Comparison of ENCODE assay signal across 8 cellular contexts in the genomic region with DNA sequence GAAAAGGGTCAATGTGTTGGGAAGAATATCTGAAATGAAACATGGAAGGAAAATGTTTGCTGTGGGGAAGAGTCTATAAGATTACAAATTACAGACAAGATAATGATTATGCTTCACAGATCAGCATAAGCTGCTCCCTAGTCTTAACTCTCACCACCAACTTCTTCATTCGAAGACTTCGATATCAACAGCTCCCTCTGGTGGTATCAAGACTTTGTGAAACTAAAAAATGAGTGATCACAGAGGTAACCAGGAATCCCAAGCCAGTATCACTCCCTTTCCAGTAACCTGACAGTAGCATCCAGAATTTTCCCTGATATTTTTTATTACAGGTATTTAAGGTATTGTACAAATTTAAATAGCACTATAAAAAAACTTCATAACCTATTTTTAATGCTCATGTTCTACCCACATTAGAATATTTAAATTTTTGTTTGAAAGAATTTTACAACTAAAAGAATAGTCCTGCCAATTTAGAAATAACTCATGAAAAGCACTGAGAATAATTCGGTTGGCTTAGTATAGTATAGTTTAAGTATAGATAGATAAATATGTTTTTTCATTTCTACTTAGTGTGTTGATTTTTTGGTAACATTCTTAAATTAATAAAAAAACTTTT.
A peak's percentile ranks its signal among the peaks of the same experiment; 100 is the strongest.
DNase-seq lines count a peak whose midpoint lies in the region; ATAC-seq and TF ChIP-seq lines count a peak whose summit lies in the region.

No MANE protein-coding gene starts in this region.

- H3K9me3 ChIP-seq in DOHH2 (ENCODE audit: control insufficient read depth, insufficient read depth, low read length), result no peaks in the 10 kb centered on the region
- no peaks in the 10 kb centered on the region for H3K9me3 ChIP-seq in MM.1S (replicated peaks; ENCODE audit: insufficient read depth, low read length)

- H3K4me1 Mint-ChIP-seq in T-cell, result no peaks in the 10 kb centered on the region

- H3K9me2 ChIP-seq in DOHH2 (replicated peaks; ENCODE audit: control insufficient read depth, low read length), result no peaks in the 10 kb centered on the region
- no peaks in the 10 kb centered on the region for H3K9me2 ChIP-seq in MM.1S (replicated peaks; ENCODE audit: insufficient read depth, low read length)

- H3K4me1 ChIP-seq in DOHH2 (ENCODE audit: control insufficient read depth, low read length) (no peaks in the 10 kb centered on the region), MM.1S (ENCODE audit: low read length) (no peaks in the 10 kb centered on the region)

- no peak overlapping the region for H3K4me3 ChIP-seq in DOHH2 (ENCODE audit: low read length)
- H3K4me3 ChIP-seq in MM.1S (ENCODE audit: low read length), result no peak overlapping the region

- no peaks in the 10 kb centered on the region for H3F3A ChIP-seq in DOHH2 (ENCODE audit: control insufficient read depth, insufficient read depth)
- H3F3A ChIP-seq in MM.1S (ENCODE audit: insufficient read depth, low read length), result no peaks in the 10 kb centered on the region

- H3K27me3 Mint-ChIP-seq in T-cell, result no peaks in the 10 kb centered on the region

- no peaks in the 10 kb centered on the region for H4K20me1 ChIP-seq in DOHH2 (ENCODE audit: control insufficient read depth, insufficient read depth, low read depth, low read length)
- no peaks in the 10 kb centered on the region for H4K20me1 ChIP-seq in MM.1S (ENCODE audit: insufficient read depth, low read length)

- DNase-seq in MM.1S (peak; percentile 63), T-cell (peak in 2 of 34 experiments; percentile 9 to 19), fibroblast of the conjunctiva (ENCODE audit: low read depth) (peak; percentile 47), pons (ENCODE audit: low spot score) (peak; percentile 73)
- DNase-seq in stimulated activated CD4-positive, alpha-beta T cell treated with anti-CD3 and anti-CD28 coated beads, Interleukin-4, amount 100 ng/mL, for 24 hours, result no peak
- no peak for DNase-seq in activated CD4-positive, CD25-positive, alpha-beta regulatory T cell (lab: John Stamatoyannopoulos, UW)

- H3K9me3 Mint-ChIP-seq in T-cell, result no peaks in the 10 kb centered on the region

- TF ChIP-seq CTCF in DOHH2 (IDR thresholded peaks at IDR 0.05; ENCODE audit: low read depth, low read length, poor library complexity, severe bottlenecking) (peak; percentile 58), MM.1S (IDR thresholded peaks at IDR 0.05; ENCODE audit: low read length) (peak; percentile 69)

- H3K36me3 Mint-ChIP-seq in T-cell, result peaks cover 16% of the 10 kb centered on the region

- POLR2A ChIA-PET in T-cell (lab: Charles Lee), result no interaction called here

- CTCF ChIA-PET in T-cell (lab: Charles Lee), result interaction anchor here (0.6 to 4.3 kb wide), 28 partner anchors 9 to 763 kb away, joined by 3 to 39 read pairs (median 4); no protein-coding TSS in a partner anchor

- H3K79me2 ChIP-seq in DOHH2 (ENCODE audit: control insufficient read depth, low read length) (no peaks in the 10 kb centered on the region), MM.1S (ENCODE audit: low read length) (no peaks in the 10 kb centered on the region)

- H2AFZ ChIP-seq in MM.1S (ENCODE audit: low read length), result no peak overlapping the region

- no peak overlapping the region for H3K27ac Mint-ChIP-seq in T-cell

- no peak overlapping the region for H3K27ac ChIP-seq in DOHH2 (ENCODE audit: low read depth, low read length)
- no peak overlapping the region for H3K27ac ChIP-seq in MM.1S (ENCODE audit: low read length)

- H3K9ac ChIP-seq in MM.1S (ENCODE audit: low read length), result no peak overlapping the region

- ATAC-seq in GM21367 (IDR thresholded peaks at IDR 0.05; ENCODE audit: unreplicated experiment) (peak; percentile 55), T-cell (replicated peaks in 1 of 4) (peak in 3 of 4 experiments; percentile 41 to 62 (median 52))

- H3K27me3 ChIP-seq in DOHH2 (ENCODE audit: control insufficient read depth, low read length), result no peaks in the 10 kb centered on the region
- no peaks in the 10 kb centered on the region for H3K27me3 ChIP-seq in MM.1S (replicated peaks; ENCODE audit: insufficient read depth, low read length)

- H3K4me2 ChIP-seq in DOHH2 (ENCODE audit: low read length), result no peak overlapping the region
- H3K4me2 ChIP-seq in MM.1S (ENCODE audit: low read depth, low read length), result no peak overlapping the region

- no peak overlapping the region for H3K4me3 Mint-ChIP-seq in T-cell

- no peaks in the 10 kb centered on the region for H3K36me3 ChIP-seq in DOHH2 (ENCODE audit: control insufficient read depth, low read length)
- H3K36me3 ChIP-seq in MM.1S (replicated peaks; ENCODE audit: insufficient read depth, low read length), result no peaks in the 10 kb centered on the region

Comparison
In these comparisons a context has a peak if more than half of its experiments do, and no peak if none do; other contexts are left out.
1. DNase-seq: peak in MM.1S (single experiment), fibroblast of the conjunctiva (single experiment) and pons (single experiment); none in stimulated activated CD4-positive, alpha-beta T cell treated with anti-CD3 and anti-CD28 coated beads, Interleukin-4, amount 100 ng/mL, for 24 hours (single experiment) and activated CD4-positive, CD25-positive, alpha-beta regulatory T cell (0 of 4).